In genomic region chr3:132974086-132974485, GRCh38 we compare ENCODE assay signal across 17 cellular contexts.
A peak's percentile ranks its signal among the peaks of the same experiment; 100 is the strongest.
DNase-seq lines count a peak whose midpoint lies in the region; ATAC-seq and TF ChIP-seq lines count a peak whose summit lies in the region.
"Had no signal": no experiment of that assay in that cellular context is flagged by ENCODE, and none has a peak within 500 bp of the region (broad histone marks: within the 10 kb centered on the region; RNA-seq: fewer than 3 reads in every experiment).

No MANE protein-coding gene starts in this region.

- no peak overlapping the region for H3K4me2 ChIP-seq in GM23338
- H3K4me2 ChIP-seq: A549; BLaER1 treated with 17β-estradiol and CSF1 and Interleukin-3, amounts not matched to agents 10 nM and 100 nM had no signal

- DNase-seq in GM23338 (ENCODE audit: low spot score) (no peak), SK-MEL-5 (ENCODE audit: low read depth, low spot score) (peak; percentile 19), retinal pigment epithelial cell (ENCODE audit: low read depth) (peak; percentile 7), HuH-7.5 (ENCODE audit: low spot score) (no peak), thyroid gland (no peak)
- DNase-seq: AML-193; Caco-2; Calu3; CD4-positive, alpha-beta T cell; CD8-positive, alpha-beta T cell; DMS79 treated with DMSO at 0.1 percent for 48 hours; GF-D8 had no signal

- no peak overlapping the region for H3K27ac ChIP-seq in GM23338 (ENCODE audit: low read depth)
- H3K27ac ChIP-seq in thyroid gland, result no peak overlapping the region
- H3K27ac ChIP-seq: 22Rv1; A549; BLaER1 treated with 17β-estradiol and CSF1 and Interleukin-3, amounts not matched to agents 10 nM and 100 nM; C4-2B had no signal

- H3K4me1 Mint-ChIP-seq in GM23338, result no peaks in the 10 kb centered on the region
- H3K4me1 Mint-ChIP-seq: B cell had no signal

- no peaks in the 10 kb centered on the region for H3K36me3 Mint-ChIP-seq in GM23338 (ENCODE audit: low read depth)
- H3K36me3 Mint-ChIP-seq: CD8-positive, alpha-beta T cell had no signal

- no peaks in the 10 kb centered on the region for H4K20me1 ChIP-seq in GM23338 (replicated peaks; ENCODE audit: insufficient read depth)
- H4K20me1 ChIP-seq: BLaER1 treated with 17β-estradiol and CSF1 and Interleukin-3, amounts not matched to agents 10 nM and 100 nM had no signal

- no peaks in the 10 kb centered on the region for H3K79me2 ChIP-seq in GM23338 (replicated peaks; ENCODE audit: insufficient read depth)

- no peak for TF ChIP-seq POLR2A in thyroid gland (IDR thresholded peaks at IDR 0.05)

- H3K4me1 ChIP-seq in GM23338 (ENCODE audit: insufficient read depth), result no peaks in the 10 kb centered on the region; the same call in 1 of the 2 replicates
- no peaks in the 10 kb centered on the region for H3K4me1 ChIP-seq in thyroid gland
- H3K4me1 ChIP-seq: A549; BLaER1 treated with 17β-estradiol and CSF1 and Interleukin-3, amounts not matched to agents 10 nM and 100 nM; Caco-2 had no signal

- H3K27me3 Mint-ChIP-seq in GM23338 (ENCODE audit: insufficient read depth, low read depth, poor library complexity), result no peaks in the 10 kb centered on the region

- no peak for ATAC-seq in GM23338
- ATAC-seq: A549; CD8-positive, alpha-beta T cell had no signal

- H3K4me3 Mint-ChIP-seq in GM23338, result no peak overlapping the region
- H3K4me3 Mint-ChIP-seq: B cell; CD4-positive, alpha-beta T cell; CD8-positive, alpha-beta T cell had no signal

- peak overlapping the region; percentile 85 for H2AFZ ChIP-seq in GM23338

- no peak overlapping the region for H3K27ac Mint-ChIP-seq in GM23338
- H3K27ac Mint-ChIP-seq: B cell; CD4-positive, alpha-beta T cell; CD8-positive, alpha-beta T cell had no signal

- no peaks in the 10 kb centered on the region for H3F3A ChIP-seq in GM23338 (replicated peaks; ENCODE audit: low read depth)

- no peaks in the 10 kb centered on the region for H3K27me3 ChIP-seq in GM23338 (ENCODE audit: insufficient read depth)
- H3K27me3 ChIP-seq in thyroid gland, result no peaks in the 10 kb centered on the region
- H3K27me3 ChIP-seq: BLaER1 treated with 17β-estradiol and CSF1 and Interleukin-3, amounts not matched to agents 10 nM and 100 nM had no signal

- 78 to 79% methylated on average over 7 of the region's 7 CpGs for WGBS in thyroid gland, 2 donors

- intact Hi-C loops in thyroid gland (cut with DNase I), result no loop called here

- H3K9me3 ChIP-seq in thyroid gland, result no peaks in the 10 kb centered on the region
- H3K9me3 ChIP-seq: A549; BLaER1 treated with 17β-estradiol and CSF1 and Interleukin-3, amounts not matched to agents 10 nM and 100 nM; Caco-2 had no signal

- H3K9me2 ChIP-seq in GM23338 (ENCODE audit: insufficient read depth), result no peaks in the 10 kb centered on the region

- in situ Hi-C loops in SK-MEL-5 (cut with HindIII; ENCODE audit: low pct_unique_long_range_greater_than_20kb, low sequenced_read_pairs), result no loop called here

- H3K36me3 ChIP-seq in GM23338 (ENCODE audit: insufficient read depth), result no peaks in the 10 kb centered on the region
- no peaks in the 10 kb centered on the region for H3K36me3 ChIP-seq in thyroid gland
- H3K36me3 ChIP-seq: BLaER1 treated with 17β-estradiol and CSF1 and Interleukin-3, amounts not matched to agents 10 nM and 100 nM had no signal

- no peaks in the 10 kb centered on the region for H3K9me3 Mint-ChIP-seq in GM23338

- H3K4me3 ChIP-seq in GM23338 (no peak overlapping the region), retinal pigment epithelial cell (ENCODE audit: low read length) (no peak overlapping the region), thyroid gland (replicated peaks in 1 of 3) (no peak overlapping the region)
- H3K4me3 ChIP-seq: A549; BLaER1 treated with 17β-estradiol and CSF1 and Interleukin-3, amounts not matched to agents 10 nM and 100 nM had no signal

- TF ChIP-seq CTCF in GM23338 (conservative IDR thresholded peaks at IDR 0.05; ENCODE audit: low read depth in 2 of 2), result no peak
- no peak for TF ChIP-seq CTCF in retinal pigment epithelial cell (conservative IDR thresholded peaks at IDR 0.05; ENCODE audit: low read depth, low read length)
- TF ChIP-seq CTCF in thyroid gland (IDR thresholded peaks at IDR 0.05), result no peak

TF ChIP-seq in GM23338, 12 proteins besides CTCF, POLR2A, EP300 and RAD21 (continues in another document):
- TF ChIP-seq ZNF462 (CRISPR knock-in tag; IDR thresholded peaks at IDR 0.05), result no peak
- TF ChIP-seq REST (IDR thresholded peaks at IDR 0.05; ENCODE audit: unreplicated experiment), result no peak
- TF ChIP-seq STAT1 (IDR thresholded peaks at IDR 0.05; ENCODE audit: unreplicated experiment), result no peak
- TF ChIP-seq POLR2AphosphoS5 (IDR thresholded peaks at IDR 0.05; ENCODE audit: low read depth), result no peak

Comparison
In these comparisons a context has a peak if more than half of its experiments do, and no peak if none do; other contexts are left out.
1. DNase-seq: peak in SK-MEL-5 (single experiment) and retinal pigment epithelial cell (single experiment); none in GM23338 (single experiment), HuH-7.5 (single experiment) and thyroid gland (0 of 2).